In the genomic region with DNA sequence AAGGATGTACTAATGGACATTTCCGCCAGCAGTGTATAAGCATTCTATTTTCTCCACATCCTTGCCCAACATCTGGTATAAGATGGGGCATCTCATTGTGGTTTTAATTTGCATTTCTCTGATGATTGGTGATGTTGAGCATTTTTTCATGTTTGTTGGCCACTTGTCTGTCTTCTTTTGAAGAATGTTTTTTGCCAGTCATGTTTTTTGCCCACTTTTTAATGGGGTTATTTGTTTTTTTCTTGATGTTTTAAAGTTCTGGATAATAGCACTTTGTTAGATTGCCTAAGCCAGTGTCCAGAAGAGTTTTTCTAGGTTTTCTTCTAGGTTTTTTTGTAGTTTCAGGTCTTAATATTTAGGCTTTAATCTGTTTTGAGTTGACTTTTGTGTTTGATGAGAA, we compare ENCODE assay signal across 26 cellular contexts.
"Had no signal": no experiment of that assay in that cellular context is flagged by ENCODE, and none has a peak within 500 bp of the region (broad histone marks: within the 10 kb centered on the region; RNA-seq: fewer than 3 reads in every experiment).

No MANE protein-coding gene starts in this region.

- H2AFZ ChIP-seq: neural progenitor cell had no signal

- H3K27me3 Mint-ChIP-seq: activated B cell treated with CpG ODN at 0.5 μM for 24 hours; activated CD4-positive, alpha-beta memory T cell treated with anti-CD3 and anti-CD28 coated beads for 36 hours; activated CD8-positive, alpha-beta memory T cell treated with anti-CD3 and anti-CD28 coated beads, Interleukin-2, amount 10 ng/mL, durations not matched to agents 7 days and 5 days; brain had no signal

- FAIRE-seq: keratinocyte had no signal

- H3K9me3 ChIP-seq: heart right ventricle, mucosa of descending colon, spleen, thyroid gland, upper lobe of right lung had no signal

- H3K9me3 Mint-ChIP-seq: activated B cell treated with CpG ODN at 0.5 μM for 24 hours; activated CD4-positive, alpha-beta memory T cell treated with anti-CD3 and anti-CD28 coated beads for 36 hours; T-helper 1 cell treated with Interleukin-12 subunit alpha and Interleukin-12 subunit beta and Interleukin-4 antibody, amounts not matched to agents 30 μg/mL and 1 μg/mL, for 36 hours had no signal

- ATAC-seq: activated CD8-positive, alpha-beta memory T cell treated with anti-CD3 and anti-CD28 coated beads, Interleukin-2, amount 10 ng/mL, durations not matched to agents 7 days and 5 days; heart right ventricle; left colon; mucosa of descending colon; upper lobe of right lung had no signal

- H3K4me3 ChIP-seq: heart right ventricle, mucosa of descending colon, neural progenitor cell, spleen, thyroid gland, upper lobe of right lung had no signal

- H3K4me2 ChIP-seq: neural progenitor cell had no signal

- H3K4me3 Mint-ChIP-seq: activated B cell treated with CpG ODN at 0.5 μM for 24 hours; activated CD4-positive, alpha-beta memory T cell treated with anti-CD3 and anti-CD28 coated beads for 36 hours; activated CD8-positive, alpha-beta memory T cell treated with anti-CD3 and anti-CD28 coated beads, Interleukin-2, amount 10 ng/mL, durations not matched to agents 7 days and 5 days; brain; neural progenitor cell; T-helper 1 cell treated with Interleukin-12 subunit alpha and Interleukin-12 subunit beta and Interleukin-4 antibody, amounts not matched to agents 30 μg/mL and 1 μg/mL, for 36 hours had no signal

- H3K27ac ChIP-seq: heart right ventricle, neural progenitor cell, spleen, thyroid gland, upper lobe of right lung had no signal

- H3K27me3 ChIP-seq: heart right ventricle, neural progenitor cell, spleen, thyroid gland, upper lobe of right lung had no signal

- DNase-seq: activated B cell treated with CpG ODN at 0.5 μM for 24 hours; activated CD4-positive, alpha-beta memory T cell treated with anti-CD3 and anti-CD28 coated beads for 36 hours; activated CD4-positive, alpha-beta T cell treated with anti-CD3 and anti-CD28 coated beads for 4 hours; activated CD8-positive, alpha-beta memory T cell treated with anti-CD3 and anti-CD28 coated beads, Interleukin-2, amount 10 ng/mL, durations not matched to agents 7 days and 5 days; activated gamma-delta T cell treated with Interleukin-2 at 50 U/mL for 16 hours; activated T-cell treated with anti-CD3 and anti-CD28 coated beads for 4 hours; anterior cingulate cortex; dermis blood vessel endothelial cell; effector CD8-positive, alpha-beta T cell; erythroblast; foreskin fibroblast; heart right ventricle; left colon; mesendoderm; mucosa of descending colon; retina; spleen; stimulated activated CD4-positive, alpha-beta T cell treated with anti-CD3 and anti-CD28 coated beads, Interleukin-4, amount 100 ng/mL, for 1 hour; stimulated activated naive CD4-positive, alpha-beta T cell treated with Interleukin-2 at 50 U/mL for 16 hours; substantia nigra; thyroid gland; upper lobe of right lung had no signal

- H3K27ac Mint-ChIP-seq: activated B cell treated with CpG ODN at 0.5 μM for 24 hours; activated CD4-positive, alpha-beta memory T cell treated with anti-CD3 and anti-CD28 coated beads for 36 hours; brain; neural progenitor cell; T-helper 1 cell treated with Interleukin-12 subunit alpha and Interleukin-12 subunit beta and Interleukin-4 antibody, amounts not matched to agents 30 μg/mL and 1 μg/mL, for 36 hours had no signal
